ENCODE assay signal across 1 cellular context in genomic region chr19:41994994-41995958, GRCh38.
TF ChIP-seq lines count a peak whose summit lies in the region.

No MANE protein-coding gene starts in this region.

TF ChIP-seq in IMR-90, 13 proteins besides CTCF, POLR2A, EP300 and RAD21 (continued from another document):
- TF ChIP-seq FOS (IDR thresholded peaks at IDR 0.05; ENCODE audit: low read depth, low read length) (no peak), RCOR1 (IDR thresholded peaks at IDR 0.05; ENCODE audit: insufficient replicate concordance, low read length) (no peak)
- TF ChIP-seq, protein P1, sequence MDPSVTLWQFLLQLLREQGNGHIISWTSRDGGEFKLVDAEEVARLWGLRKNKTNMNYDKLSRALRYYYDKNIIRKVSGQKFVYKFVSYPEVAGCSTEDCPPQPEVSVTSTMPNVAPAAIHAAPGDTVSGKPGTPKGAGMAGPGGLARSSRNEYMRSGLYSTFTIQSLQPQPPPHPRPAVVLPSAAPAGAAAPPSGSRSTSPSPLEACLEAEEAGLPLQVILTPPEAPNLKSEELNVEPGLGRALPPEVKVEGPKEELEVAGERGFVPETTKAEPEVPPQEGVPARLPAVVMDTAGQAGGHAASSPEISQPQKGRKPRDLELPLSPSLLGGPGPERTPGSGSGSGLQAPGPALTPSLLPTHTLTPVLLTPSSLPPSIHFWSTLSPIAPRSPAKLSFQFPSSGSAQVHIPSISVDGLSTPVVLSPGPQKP (IDR thresholded peaks at IDR 0.05; ENCODE audit: borderline replicate concordance, low read depth, low read length), result no peak
